Comparison of ENCODE assay signal across 12 cellular contexts in genomic region chr6:10534418-10534760, GRCh38. TPM values are rescaled to one million over a fixed set of nuclear protein-coding genes. Genes with fewer than 3 reads are reported as not detected.
DNase-seq lines count a peak whose midpoint lies in the region; ATAC-seq and TF ChIP-seq lines count a peak whose summit lies in the region.
"Had no signal": no experiment of that assay in that cellular context is flagged by ENCODE, and none has a peak within 500 bp of the region (broad histone marks: within the 10 kb centered on the region; RNA-seq: fewer than 3 reads in every experiment).

No MANE protein-coding gene starts in this region.

- POLR2A ChIA-PET in CD4-positive, alpha-beta memory T cell (lab: Charles Lee; ENCODE audit: partially characterized antibody) = no interaction called here

- ATAC-seq in GM18907 (IDR thresholded peaks at IDR 0.05; ENCODE audit: unreplicated experiment) (peak; percentile 33), HG02678 (IDR thresholded peaks at IDR 0.05; ENCODE audit: unreplicated experiment) (peak; percentile 17), HG03558 (IDR thresholded peaks at IDR 0.05; ENCODE audit: extremely low read depth, unreplicated experiment) (peak; percentile 5), aorta (ENCODE audit: low FRiP score) (no peak)
- ATAC-seq: foreskin keratinocyte, left lung had no signal

- no peaks in the 10 kb centered on the region for H3K36me3 ChIP-seq in BLaER1 treated with 17β-estradiol and CSF1 and Interleukin-3, amounts not matched to agents 10 nM and 100 nM
- H3K36me3 ChIP-seq in CD4-positive, alpha-beta memory T cell (ENCODE audit: insufficient read depth, low read length) = no peaks in the 10 kb centered on the region
- no peaks in the 10 kb centered on the region for H3K36me3 ChIP-seq in aorta (ENCODE audit: control insufficient read depth in 1 of 2, insufficient read depth in 2 of 2, low read length in 1 of 2)
- H3K36me3 ChIP-seq: left lung had no signal

- CTCF ChIA-PET in CD4-positive, alpha-beta memory T cell (lab: Charles Lee; ENCODE audit: partially characterized antibody) = interaction anchor here (1.6 kb wide), 1 partner anchor 56 kb away, joined by 3 read pairs; no protein-coding TSS in a partner anchor

- peak overlapping the region; percentile 63 to 94 (median 84) for H3K4me2 ChIP-seq in BLaER1 treated with 17β-estradiol and CSF1 and Interleukin-3, amounts not matched to agents 10 nM and 100 nM

- peaks cover 0 to 3% (median 0%) of the 10 kb centered on the region in 8 donors for H3K9me3 Mint-ChIP-seq in CD4-positive, alpha-beta memory T cell

- H3K4me1 Mint-ChIP-seq in CD4-positive, alpha-beta memory T cell = peaks cover 27 to 59% (median 36%) of the 10 kb centered on the region in 4 donors

- no peak overlapping the region for H3K27ac Mint-ChIP-seq in CD4-positive, alpha-beta memory T cell

- H3K36me3 Mint-ChIP-seq in CD4-positive, alpha-beta memory T cell = peaks cover 1 to 14% of the 10 kb centered on the region in 2 donors

- DNase-seq in kidney glomerular epithelial cell (lab: John Stamatoyannopoulos, UW) (no peak), erythroblast (lab: John Stamatoyannopoulos, UW) (no peak), aorta (no peak)
- no peak for DNase-seq in CD4-positive, alpha-beta memory T cell
- DNase-seq: foreskin keratinocyte, left lung, NCI-H1105 treated with DMSO at 0.1 percent for 48 hours, retina had no signal

- no peak for TF ChIP-seq POLR2A in erythroblast (IDR thresholded peaks at IDR 0.05; ENCODE audit: low read length)

- H3K4me3 ChIP-seq in BLaER1 treated with 17β-estradiol and CSF1 and Interleukin-3, amounts not matched to agents 10 nM and 100 nM = peak overlapping the region in 7 of 10 experiments; percentile 25 to 54 (median 39); a peak in 9 of 20 replicates
- H3K4me3 ChIP-seq in CD4-positive, alpha-beta memory T cell (ENCODE audit: low read length in 2 of 2) = no peak overlapping the region
- no peak overlapping the region for H3K4me3 ChIP-seq in aorta (ENCODE audit: low read length in 2 of 2)
- H3K4me3 ChIP-seq: left lung had no signal

- H3K27ac ChIP-seq in BLaER1 treated with 17β-estradiol and CSF1 and Interleukin-3, amounts not matched to agents 10 nM and 100 nM = peak overlapping the region in 10 of 11 experiments; percentile 50 to 86 (median 68); a peak in 16 of 22 replicates
- H3K27ac ChIP-seq in CD4-positive, alpha-beta memory T cell (ENCODE audit: low read depth, low read length) = no peak overlapping the region
- H3K27ac ChIP-seq in aorta (ENCODE audit: low read depth in 1 of 2, low read length in 2 of 2) = no peak overlapping the region
- H3K27ac ChIP-seq: foreskin keratinocyte had no signal

- WGBS in aorta, 2 donors = 73 to 75% methylated on average over 4 of the region's 4 CpGs

- peaks cover 57 to 80% (median 67%) of the 10 kb centered on the region in 10 experiments for H3K4me1 ChIP-seq in BLaER1 treated with 17β-estradiol and CSF1 and Interleukin-3, amounts not matched to agents 10 nM and 100 nM
- peaks cover 35% of the 10 kb centered on the region for H3K4me1 ChIP-seq in CD4-positive, alpha-beta memory T cell (ENCODE audit: insufficient read depth, low read length)
- H3K4me1 ChIP-seq in aorta (ENCODE audit: control insufficient read depth in 1 of 2, insufficient read depth in 2 of 2, low read length in 2 of 2) = peaks cover 0 to 11% of the 10 kb centered on the region in 2 donors
- H3K4me1 ChIP-seq: foreskin keratinocyte had no signal

- H3K27me3 Mint-ChIP-seq in CD4-positive, alpha-beta memory T cell = peaks cover 0 to 1% of the 10 kb centered on the region in 2 donors

- peak overlapping the region in 1 of 8 donors; percentile 10 for H3K4me3 Mint-ChIP-seq in CD4-positive, alpha-beta memory T cell

- H3K9ac ChIP-seq in BLaER1 treated with 17β-estradiol and CSF1 and Interleukin-3, amounts not matched to agents 10 nM and 100 nM = peak overlapping the region in 5 of 11 experiments; percentile 36 to 73 (median 71); a peak in 8 of 22 replicates

- H3K27me3 ChIP-seq in BLaER1 treated with 17β-estradiol and CSF1 and Interleukin-3, amounts not matched to agents 10 nM and 100 nM = peaks cover 0 to 8% (median 3%) of the 10 kb centered on the region in 11 experiments; a peak in 9 of 22 replicates
- no peaks in the 10 kb centered on the region for H3K27me3 ChIP-seq in CD4-positive, alpha-beta memory T cell (ENCODE audit: insufficient read depth, low read length)
- H3K27me3 ChIP-seq in aorta (ENCODE audit: control insufficient read depth in 1 of 2, insufficient read depth in 2 of 2, low read length in 1 of 2) = no peaks in the 10 kb centered on the region
- H3K27me3 ChIP-seq: foreskin keratinocyte, left lung had no signal

- intact Hi-C loops in CD4-positive, alpha-beta memory T cell (cut with micrococcal nuclease) = no loop called here
- intact Hi-C loops in aorta (cut with DNase I) = no loop called here

- H3K9me3 ChIP-seq in BLaER1 treated with 17β-estradiol and CSF1 and Interleukin-3, amounts not matched to agents 10 nM and 100 nM (replicated peaks in 1 of 11) = peaks cover 0 to 5% (median 0%) of the 10 kb centered on the region in 11 experiments; a peak in 1 of 22 replicates
- H3K9me3 ChIP-seq in CD4-positive, alpha-beta memory T cell (ENCODE audit: control insufficient read depth in 1 of 2, low read length in 2 of 2) = no peaks in the 10 kb centered on the region
- H3K9me3 ChIP-seq in aorta (ENCODE audit: control insufficient read depth, low read length) = no peaks in the 10 kb centered on the region
- H3K9me3 ChIP-seq: left lung had no signal

- H4K20me1 ChIP-seq in BLaER1 treated with 17β-estradiol and CSF1 and Interleukin-3, amounts not matched to agents 10 nM and 100 nM = no peaks in the 10 kb centered on the region

RNA-seq across cellular contexts. Expression of gene GCNT2, which starts 13.2 kb away (rescaled TPM):
- 1 to 10 TPM; 3.1 to 4.2 TPM for total RNA-seq in CD4-positive, alpha-beta memory T cell
- 1 to 10 TPM in 1 of 2 donors, under 1 TPM in 1; 0.75 to 1.3 TPM for polyA plus RNA-seq in CD4-positive, alpha-beta memory T cell
- total RNA-seq in aorta = 10 to 100 TPM; 14.6 to 18.6 TPM
- 1 to 10 TPM; 3.4 to 3.9 TPM for polyA plus RNA-seq in aorta

Comparison
In these comparisons a context has a peak if more than half of its experiments do, and no peak if none do; other contexts are left out.
1. H3K27ac ChIP-seq: peak in BLaER1 treated with 17β-estradiol and CSF1 and Interleukin-3, amounts not matched to agents 10 nM and 100 nM (10 of 11); none in CD4-positive, alpha-beta memory T cell (single experiment) and aorta (0 of 2).
2. H3K4me3 ChIP-seq: peak in BLaER1 treated with 17β-estradiol and CSF1 and Interleukin-3, amounts not matched to agents 10 nM and 100 nM (7 of 10); none in CD4-positive, alpha-beta memory T cell (0 of 2) and aorta (0 of 2).